12 cellular contexts compared by ENCODE assay signal in genomic region chr3:197022405-197023231, GRCh38. TPM values are rescaled to one million over a fixed set of nuclear protein-coding genes. Genes with fewer than 3 reads are reported as not detected.
A peak's percentile ranks its signal among the peaks of the same experiment; 100 is the strongest.
DNase-seq lines count a peak whose midpoint lies in the region; ATAC-seq and TF ChIP-seq lines count a peak whose summit lies in the region.
"Had no signal": no experiment of that assay in that cellular context is flagged by ENCODE, and none has a peak within 500 bp of the region (broad histone marks: within the 10 kb centered on the region; RNA-seq: fewer than 3 reads in every experiment).

No MANE protein-coding gene starts in this region.

- H3K9me3 ChIP-seq in BE2C = no peaks in the 10 kb centered on the region
- no peaks in the 10 kb centered on the region for H3K9me3 ChIP-seq in lower lobe of right lung
- H3K9me3 ChIP-seq: heart left ventricle, upper lobe of right lung had no signal

- no peaks in the 10 kb centered on the region for H3K36me3 Mint-ChIP-seq in glutamatergic neuron (ENCODE audit: unreplicated experiment)
- H3K36me3 Mint-ChIP-seq: CD8-positive, alpha-beta memory T cell had no signal

- H3K4me3 ChIP-seq in BE2C (ENCODE audit: low read depth, low read length) = peak overlapping the region; percentile 49
- no peak overlapping the region for H3K4me3 ChIP-seq in lower lobe of right lung
- H3K4me3 ChIP-seq: upper lobe of right lung had no signal

- H3K27me3 Mint-ChIP-seq in glutamatergic neuron (ENCODE audit: unreplicated experiment) = peaks cover 26% of the 10 kb centered on the region

- peak; percentile 12 for ATAC-seq in GM18502 (IDR thresholded peaks at IDR 0.05; ENCODE audit: poor library complexity, unreplicated experiment)
- peak; percentile 18 for ATAC-seq in HG03460 (IDR thresholded peaks at IDR 0.05; ENCODE audit: unreplicated experiment)
- ATAC-seq in lower lobe of right lung = no peak
- no peak for ATAC-seq in GM21825 (IDR thresholded peaks at IDR 0.05; ENCODE audit: unreplicated experiment)
- ATAC-seq: heart left ventricle, upper lobe of right lung had no signal

- peaks cover 17% of the 10 kb centered on the region for H3K9me3 Mint-ChIP-seq in glutamatergic neuron (ENCODE audit: unreplicated experiment)
- H3K9me3 Mint-ChIP-seq: CD8-positive, alpha-beta memory T cell had no signal

- H3K27ac Mint-ChIP-seq in glutamatergic neuron (ENCODE audit: unreplicated experiment) = peak overlapping the region; percentile 80

- intact Hi-C loops in lower lobe of right lung (cut with DNase I) = no loop called here

- peak overlapping the region; percentile 53 for H3K4me3 Mint-ChIP-seq in glutamatergic neuron (ENCODE audit: unreplicated experiment)

- H3K27me3 ChIP-seq in BE2C (no peaks in the 10 kb centered on the region), lower lobe of right lung (ENCODE audit: low read depth) (peaks cover 3% of the 10 kb centered on the region)
- H3K27me3 ChIP-seq: upper lobe of right lung had no signal

- peaks cover 16% of the 10 kb centered on the region for H3K4me1 ChIP-seq in BE2C
- H3K4me1 ChIP-seq in lower lobe of right lung = peaks cover 11% of the 10 kb centered on the region

- H3K36me3 ChIP-seq in BE2C (no peaks in the 10 kb centered on the region), lower lobe of right lung (no peaks in the 10 kb centered on the region)
- H3K36me3 ChIP-seq: heart left ventricle, upper lobe of right lung had no signal

- TF ChIP-seq CTCF in BE2C (IDR thresholded peaks at IDR 0.05; ENCODE audit: low read depth, low read length) (no peak), glutamatergic neuron (IDR thresholded peaks at IDR 0.05; ENCODE audit: partially characterized antibody, unreplicated experiment) (no peak), lower lobe of right lung (IDR thresholded peaks at IDR 0.05) (no peak)

- H3K4me1 Mint-ChIP-seq in glutamatergic neuron (ENCODE audit: low read depth, unreplicated experiment) = peaks cover 47% of the 10 kb centered on the region

- H3K27ac ChIP-seq in lower lobe of right lung = no peak overlapping the region
- H3K27ac ChIP-seq: heart left ventricle, upper lobe of right lung had no signal

- DNase-seq in BE2C (no peak), glutamatergic neuron (no peak), ecto neural progenitor cell (ENCODE audit: low spot score) (no peak), lower lobe of right lung (no peak), RPMI8226 (no peak)
- DNase-seq: effector CD4-positive, alpha-beta T cell; upper lobe of right lung had no signal

RNA-seq across cellular contexts. Expression of gene MELTF, which starts 7.0 kb away (rescaled TPM):
- 9.4 TPM for polyA plus RNA-seq in BE2C (2012; ENCODE audit: insufficient read depth, insufficient read length, low read depth)
- 31.8 TPM for total RNA-seq in glutamatergic neuron (ENCODE audit: unreplicated experiment)
- 5.2 TPM for total RNA-seq in lower lobe of right lung

RNA-seq across cellular contexts. Expression of gene PIGZ, which starts 54.0 kb away (rescaled TPM):
- 3.1 TPM for polyA plus RNA-seq in BE2C (2012; ENCODE audit: insufficient read depth, insufficient read length, low read depth)
- total RNA-seq in glutamatergic neuron (ENCODE audit: unreplicated experiment) (4.7 TPM), lower lobe of right lung (4.6 TPM)
- polyA plus RNA-seq: CD8-positive, alpha-beta memory T cell had no signal

Comparison
In these comparisons a context has a peak if more than half of its experiments do, and no peak if none do; other contexts are left out.
1. ATAC-seq: peak in GM18502 (single experiment) and HG03460 (single experiment); none in lower lobe of right lung (0 of 2) and GM21825 (single experiment).